11 cellular contexts compared by ENCODE assay signal in the genomic region with DNA sequence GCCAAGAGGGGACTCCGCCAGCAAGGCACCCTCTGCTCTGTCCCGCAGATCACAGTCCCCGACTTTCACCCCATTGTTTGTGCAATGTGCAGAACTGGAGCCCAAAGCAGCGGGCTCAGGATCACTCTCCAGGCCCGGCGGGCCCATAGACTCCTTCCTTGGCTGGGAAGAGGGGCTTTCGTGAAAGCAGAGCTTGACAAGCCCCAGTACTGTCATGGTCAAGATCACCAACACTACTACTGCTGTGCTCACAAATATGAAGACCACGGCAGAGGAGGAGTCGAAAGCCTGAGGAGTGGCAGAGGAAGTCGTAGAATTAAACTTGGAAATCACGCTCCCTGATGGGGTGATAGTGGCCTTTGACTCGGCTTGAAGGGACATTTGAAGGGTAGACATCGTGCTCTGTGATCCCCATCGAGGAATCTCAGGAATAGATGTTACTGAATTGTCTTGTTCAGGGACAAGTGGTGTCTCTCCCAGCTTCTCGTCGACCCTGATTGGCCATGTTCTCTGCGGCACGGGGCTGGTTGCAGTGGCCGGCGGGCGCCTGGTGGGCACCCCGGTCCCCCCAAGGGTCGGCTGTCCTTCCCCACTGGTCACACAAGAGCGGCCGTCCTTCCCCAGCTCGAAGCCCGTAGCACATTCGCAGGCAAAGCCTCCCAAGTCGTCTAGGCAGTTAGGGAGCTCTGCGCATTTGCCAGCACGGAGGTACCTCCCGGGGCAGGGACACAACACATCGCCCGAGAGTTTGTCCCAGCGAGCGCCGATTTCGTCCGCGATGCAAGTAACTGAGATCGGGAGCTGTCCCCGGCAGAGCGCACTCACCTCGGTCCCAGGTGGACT. TPM values are rescaled to one million over a fixed set of nuclear protein-coding genes. Genes with fewer than 3 reads are reported as not detected.
DNase-seq lines count a peak whose midpoint lies in the region; ATAC-seq and TF ChIP-seq lines count a peak whose summit lies in the region.
"Had no signal": no experiment of that assay in that cellular context is flagged by ENCODE, and none has a peak within 500 bp of the region (broad histone marks: within the 10 kb centered on the region; RNA-seq: fewer than 3 reads in every experiment).

No MANE protein-coding gene starts in this region.

- H3K9me3 ChIP-seq in ES-I3 (ENCODE audit: control insufficient read depth, insufficient read depth, low read length) (no peaks in the 10 kb centered on the region), iPS-18a (ENCODE audit: control insufficient read depth, low read depth, low read length) (no peaks in the 10 kb centered on the region)
- H3K9me3 ChIP-seq: HAP-1 had no signal

- DNase-seq in astrocyte of the cerebellum (ENCODE audit: low read depth) (no peak), sciatic nerve (ENCODE audit: low spot score) (peak; percentile 60), NCI-H1694 treated with DMSO at 0.1 percent for 48 hours (lab: John Stamatoyannopoulos, UW) (no peak), SIG-M5 treated with dmso at 0.1 percent for 504 hours (lab: John Stamatoyannopoulos, UW; ENCODE audit: unreplicated experiment) (no peak), DMS153 treated with DMSO at 0.1 percent for 48 hours (lab: John Stamatoyannopoulos, UW; ENCODE audit: unreplicated experiment) (no peak)
- DNase-seq in stimulated activated CD4-positive, alpha-beta T cell treated with anti-CD3 and anti-CD28 coated beads, Interleukin-2, amount 100 ng/mL, for 24 hours: no peak
- DNase-seq: SHP77 had no signal

- peak overlapping the region; percentile 39 for H3K4me3 ChIP-seq in astrocyte of the cerebellum (ENCODE audit: low read depth, low read length)
- peak overlapping the region; percentile 64 for H3K4me3 ChIP-seq in iPS-18a (ENCODE audit: low read length)
- H3K4me3 ChIP-seq: HAP-1 had no signal

- peak overlapping the region; percentile 61 for H3K9ac ChIP-seq in ES-I3 (ENCODE audit: low read depth, low read length)
- H3K9ac ChIP-seq in iPS-18a (ENCODE audit: low read length): no peak overlapping the region

- H3K36me3 ChIP-seq in ES-I3 (ENCODE audit: insufficient read depth, low read length) (no peaks in the 10 kb centered on the region), iPS-18a (ENCODE audit: control insufficient read depth, low read depth, low read length) (no peaks in the 10 kb centered on the region)
- H3K36me3 ChIP-seq: HAP-1 had no signal

- peak; percentile 10 for ATAC-seq in sciatic nerve

- intact Hi-C loops in sciatic nerve (cut with DNase I): no loop called here

- no peak for TF ChIP-seq CTCF in astrocyte of the cerebellum (IDR thresholded peaks at IDR 0.05; ENCODE audit: low read depth, low read length, missing control alignments)

- in situ Hi-C loops in astrocyte of the cerebellum (cut with HindIII; ENCODE audit: low sequenced_read_pairs): loop anchor here (5.0 kb wide), 2 partner anchors 37 to 53 kb away; no protein-coding TSS in a partner anchor

- H3K27me3 ChIP-seq in iPS-18a (ENCODE audit: control insufficient read depth, insufficient read depth, low read length): peaks cover 56% of the 10 kb centered on the region

- H3K27ac ChIP-seq in iPS-18a (ENCODE audit: low read length): no peak overlapping the region

- H3K4me1 ChIP-seq in ES-I3 (ENCODE audit: insufficient read depth, low read length): no peaks in the 10 kb centered on the region
- peaks cover 9% of the 10 kb centered on the region for H3K4me1 ChIP-seq in iPS-18a (ENCODE audit: control insufficient read depth, low read depth, low read length)
- H3K4me1 ChIP-seq: HAP-1 had no signal

RNA-seq across cellular contexts. Expression of gene CLEC14A, which starts 1.1 kb away (rescaled TPM):
- total RNA-seq in sciatic nerve: 47.3 TPM
- total RNA-seq: LHCN-M2 had no signal

RNA-seq across cellular contexts. Expression of gene SSTR1, which starts 47.1 kb away (rescaled TPM):
- total RNA-seq in sciatic nerve: 4.1 TPM
